Comparison of ENCODE assay signal across 19 cellular contexts in the genomic region with DNA sequence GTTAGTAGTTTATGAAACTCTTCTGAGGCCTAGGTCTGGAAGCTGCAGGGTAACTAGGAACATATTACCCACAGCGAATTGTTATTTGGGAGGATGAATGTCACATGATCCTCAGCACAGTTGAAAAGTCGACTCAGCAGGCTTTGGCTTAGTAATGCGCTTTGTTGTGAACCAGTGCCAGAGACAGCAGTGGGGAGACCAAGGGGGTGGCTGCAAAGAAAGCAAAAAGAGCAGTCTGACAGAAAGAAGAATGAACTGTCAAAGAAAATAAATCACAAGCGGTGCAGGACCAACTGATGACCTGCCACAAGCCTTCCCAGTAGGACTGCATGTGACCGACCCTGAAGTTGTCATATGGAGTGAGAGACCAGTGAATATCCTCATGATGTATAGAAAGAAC.
DNase-seq lines count a peak whose midpoint lies in the region; ATAC-seq, FAIRE-seq and TF ChIP-seq lines count a peak whose summit lies in the region.
"Had no signal": no experiment of that assay in that cellular context is flagged by ENCODE, and none has a peak within 500 bp of the region (broad histone marks: within the 10 kb centered on the region; RNA-seq: fewer than 3 reads in every experiment).

No MANE protein-coding gene starts in this region.

- peak overlapping the region; percentile 44 for H2AFZ ChIP-seq in astrocyte (ENCODE audit: low read depth, low read length)
- H2AFZ ChIP-seq in neuron (ENCODE audit: low read depth, low read length), result peak overlapping the region; percentile 52
- H2AFZ ChIP-seq: GM23248 had no signal

- DNase-seq in ELF-1 (ENCODE audit: low read depth, low spot score) (peak; percentile 35), astrocyte (ENCODE audit: low read depth) (peak; percentile 56), fibroblast of mammary gland (ENCODE audit: low read depth) (peak; percentile 49), Ammon's horn (ENCODE audit: low spot score) (no peak), RWPE1 (ENCODE audit: low spot score) (no peak)
- DNase-seq: activated CD4-positive, alpha-beta T cell treated with anti-CD3 and anti-CD28 coated beads, Interleukin-2, amount 10 ng/mL, durations not matched to agents 24 days and 14 days; activated T-cell treated with anti-CD3 and anti-CD28 coated beads, Interleukin-2, amount 50 U/mL, for 4 hours; CD4-positive, CD25-positive, alpha-beta regulatory T cell; DMS79; erythroblast; GM23248; NK-92 treated with Interleukin-12 subunit alpha and Interleukin-12 subunit beta, amount 100 ng/mL, for 24 hours; SHP77 treated with DMSO at 0.1 percent for 48 hours had no signal

- H3K27ac ChIP-seq in astrocyte (ENCODE audit: low read depth, low read length), result no peak overlapping the region
- H3K27ac ChIP-seq in RWPE1, result no peak overlapping the region
- H3K27ac ChIP-seq: GM23248 had no signal

- no peaks in the 10 kb centered on the region for H3K79me2 ChIP-seq in astrocyte (ENCODE audit: insufficient read depth, low read length)

- peaks cover 7% of the 10 kb centered on the region for H3K4me1 ChIP-seq in astrocyte (ENCODE audit: insufficient read depth, low read length)
- peaks cover 25% of the 10 kb centered on the region for H3K4me1 ChIP-seq in neuron (ENCODE audit: insufficient read depth, low read length)

- H3K36me3 Mint-ChIP-seq in astrocyte (ENCODE audit: low read depth, unreplicated experiment), result no peaks in the 10 kb centered on the region
- H3K36me3 Mint-ChIP-seq: natural killer cell treated with Interleukin-12 subunit alpha and Interleukin-12 subunit beta and Interleukin-15 and Interleukin-18, amount 100 ng/mL, for 72 hours had no signal

- TF ChIP-seq CTCF in astrocyte (IDR thresholded peaks at IDR 0.05; ENCODE audit: insufficient read depth, low read depth, low read length) (no peak), fibroblast of mammary gland (conservative IDR thresholded peaks at IDR 0.05; ENCODE audit: control insufficient read depth, insufficient read depth, low read depth, low read length) (no peak), RWPE1 (conservative IDR thresholded peaks at IDR 0.05; ENCODE audit: low read depth) (no peak)

- ATAC-seq in HG03045 (IDR thresholded peaks at IDR 0.05; ENCODE audit: unreplicated experiment) (no peak), GM21619 (IDR thresholded peaks at IDR 0.05; ENCODE audit: unreplicated experiment) (no peak)
- ATAC-seq: activated T-cell treated with anti-CD3 and anti-CD28 coated beads, Interleukin-2, amount 50 U/mL, for 4 hours; natural killer cell treated with Interleukin-12 subunit alpha and Interleukin-12 subunit beta and Interleukin-15 and Interleukin-18, amount 100 ng/mL, for 72 hours had no signal

- H3K4me3 ChIP-seq in astrocyte (ENCODE audit: insufficient read depth, low read depth, low read length), result no peak overlapping the region
- no peak overlapping the region for H3K4me3 ChIP-seq in fibroblast of mammary gland (ENCODE audit: control insufficient read depth, low read depth, low read length)
- peak overlapping the region; percentile 15 for H3K4me3 ChIP-seq in neuron (ENCODE audit: low read length)
- H3K4me3 ChIP-seq: GM23248, smooth muscle cell had no signal

- FAIRE-seq in astrocyte (lab: Jason Lieb, UNC), result no peak

- H3K27me3 ChIP-seq in astrocyte (ENCODE audit: insufficient read depth, low read length) (no peaks in the 10 kb centered on the region), neuron (ENCODE audit: insufficient read depth, low read length) (no peaks in the 10 kb centered on the region)

- H3K4me3 Mint-ChIP-seq in astrocyte (ENCODE audit: unreplicated experiment), result no peak overlapping the region
- H3K4me3 Mint-ChIP-seq: activated CD4-positive, alpha-beta T cell treated with anti-CD3 and anti-CD28 coated beads, Interleukin-2, amount 10 ng/mL, durations not matched to agents 24 days and 14 days; activated T-cell treated with anti-CD3 and anti-CD28 coated beads, Interleukin-2, amount 50 U/mL, for 4 hours; CD4-positive, CD25-positive, alpha-beta regulatory T cell; IgD-negative memory B cell; natural killer cell treated with Interleukin-12 subunit alpha and Interleukin-12 subunit beta and Interleukin-15 and Interleukin-18, amount 100 ng/mL, for 72 hours had no signal

- no peaks in the 10 kb centered on the region for H3K9me3 Mint-ChIP-seq in astrocyte (ENCODE audit: unreplicated experiment)
- H3K9me3 Mint-ChIP-seq: activated CD4-positive, alpha-beta T cell treated with anti-CD3 and anti-CD28 coated beads, Interleukin-2, amount 10 ng/mL, durations not matched to agents 24 days and 14 days; activated T-cell treated with anti-CD3 and anti-CD28 coated beads, Interleukin-2, amount 50 U/mL, for 4 hours; IgD-negative memory B cell; natural killer cell treated with Interleukin-12 subunit alpha and Interleukin-12 subunit beta and Interleukin-15 and Interleukin-18, amount 100 ng/mL, for 72 hours had no signal

- H3K27ac Mint-ChIP-seq in astrocyte (ENCODE audit: unreplicated experiment), result no peak overlapping the region
- H3K27ac Mint-ChIP-seq: activated CD4-positive, alpha-beta T cell treated with anti-CD3 and anti-CD28 coated beads, Interleukin-2, amount 10 ng/mL, durations not matched to agents 24 days and 14 days; IgD-negative memory B cell; natural killer cell treated with Interleukin-12 subunit alpha and Interleukin-12 subunit beta and Interleukin-15 and Interleukin-18, amount 100 ng/mL, for 72 hours had no signal

- H3K9me3 ChIP-seq in astrocyte (ENCODE audit: insufficient read depth, low read depth, low read length), result no peaks in the 10 kb centered on the region
- H3K9me3 ChIP-seq in neuron (ENCODE audit: low read length), result no peaks in the 10 kb centered on the region

- POLR2A ChIA-PET in RWPE1 (lab: Yijun Ruan, JAX; ENCODE audit: low non-redundant PET), result no interaction called here

- CTCF ChIA-PET in RWPE1 (lab: Yijun Ruan, JAX), result no interaction called here

- H3K9ac ChIP-seq in astrocyte (ENCODE audit: low read length), result no peak overlapping the region
- H3K9ac ChIP-seq: GM23248 had no signal

- H3K4me2 ChIP-seq in astrocyte (ENCODE audit: low read length), result peak overlapping the region; percentile 47
- H3K4me2 ChIP-seq: smooth muscle cell had no signal

- no peaks in the 10 kb centered on the region for H3K27me3 Mint-ChIP-seq in astrocyte (ENCODE audit: low read depth, unreplicated experiment)
- H3K27me3 Mint-ChIP-seq: activated CD4-positive, alpha-beta T cell treated with anti-CD3 and anti-CD28 coated beads, Interleukin-2, amount 10 ng/mL, durations not matched to agents 24 days and 14 days; CD4-positive, CD25-positive, alpha-beta regulatory T cell; IgD-negative memory B cell; natural killer cell treated with Interleukin-12 subunit alpha and Interleukin-12 subunit beta and Interleukin-15 and Interleukin-18, amount 100 ng/mL, for 72 hours had no signal

- peaks cover 5% of the 10 kb centered on the region for H3K4me1 Mint-ChIP-seq in astrocyte (ENCODE audit: low read depth, unreplicated experiment)
- H3K4me1 Mint-ChIP-seq: activated CD4-positive, alpha-beta T cell treated with anti-CD3 and anti-CD28 coated beads, Interleukin-2, amount 10 ng/mL, durations not matched to agents 24 days and 14 days; CD4-positive, CD25-positive, alpha-beta regulatory T cell had no signal

- no peaks in the 10 kb centered on the region for H4K20me1 ChIP-seq in astrocyte (ENCODE audit: insufficient read depth, low read length)

- H3K36me3 ChIP-seq in astrocyte (ENCODE audit: insufficient read depth, low read length) (no peaks in the 10 kb centered on the region), neuron (ENCODE audit: insufficient read depth, low read length) (no peaks in the 10 kb centered on the region)

Comparison
In these comparisons a context has a peak if more than half of its experiments do, and no peak if none do; other contexts are left out.
1. DNase-seq: peak in ELF-1 (single experiment), astrocyte (single experiment) and fibroblast of mammary gland (single experiment); none in Ammon's horn (single experiment) and RWPE1 (single experiment).